1 cellular context compared by ENCODE assay signal in the genomic region with DNA sequence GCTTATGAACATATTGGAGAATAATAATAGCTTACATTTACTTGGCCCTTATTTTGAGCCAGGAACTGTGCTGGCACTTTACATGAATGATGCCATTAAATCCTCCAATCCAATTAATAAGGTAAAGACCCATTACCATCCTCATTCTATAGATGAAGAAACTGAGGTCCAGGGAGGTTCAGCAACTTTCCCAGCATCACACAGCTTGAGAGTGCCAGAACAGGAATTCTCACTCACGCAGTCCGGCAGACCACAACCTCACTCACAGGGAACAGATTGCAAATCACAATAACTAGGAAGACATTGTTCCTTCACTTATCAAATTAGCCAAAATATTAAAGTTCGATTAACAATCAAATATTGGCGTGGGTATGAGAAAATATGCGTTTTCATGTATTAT.
TF ChIP-seq lines count a peak whose summit lies in the region.

No MANE protein-coding gene starts in this region.

TF ChIP-seq in IMR-90, 13 proteins besides CTCF, POLR2A, EP300 and RAD21:
- no peak for TF ChIP-seq CHD1 (IDR thresholded peaks at IDR 0.05; ENCODE audit: low read depth, low read length)
- no peak for TF ChIP-seq MAZ (IDR thresholded peaks at IDR 0.05; ENCODE audit: borderline replicate concordance, low read depth, low read length)
- TF ChIP-seq MXI1 (IDR thresholded peaks at IDR 0.05; ENCODE audit: borderline replicate concordance, low read depth, low read length), result no peak
- no peak for TF ChIP-seq SMC3 (IDR thresholded peaks at IDR 0.05; ENCODE audit: low read depth, low read length)
- TF ChIP-seq FOS (IDR thresholded peaks at IDR 0.05; ENCODE audit: low read depth, low read length), result no peak
- no peak for TF ChIP-seq NFE2L2 (IDR thresholded peaks at IDR 0.05; ENCODE audit: low read depth, low read length)
- TF ChIP-seq, protein P1, sequence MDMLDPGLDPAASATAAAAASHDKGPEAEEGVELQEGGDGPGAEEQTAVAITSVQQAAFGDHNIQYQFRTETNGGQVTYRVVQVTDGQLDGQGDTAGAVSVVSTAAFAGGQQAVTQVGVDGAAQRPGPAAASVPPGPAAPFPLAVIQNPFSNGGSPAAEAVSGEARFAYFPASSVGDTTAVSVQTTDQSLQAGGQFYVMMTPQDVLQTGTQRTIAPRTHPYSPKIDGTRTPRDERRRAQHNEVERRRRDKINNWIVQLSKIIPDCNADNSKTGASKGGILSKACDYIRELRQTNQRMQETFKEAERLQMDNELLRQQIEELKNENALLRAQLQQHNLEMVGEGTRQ (IDR thresholded peaks at IDR 0.05; ENCODE audit: low read depth, low read length), result no peak
- no peak for TF ChIP-seq RCOR1 (IDR thresholded peaks at IDR 0.05; ENCODE audit: insufficient replicate concordance, low read length)
- no peak for TF ChIP-seq MAFK (IDR thresholded peaks at IDR 0.05; ENCODE audit: low read depth, low read length)
- TF ChIP-seq RFX5 (IDR thresholded peaks at IDR 0.05; ENCODE audit: low read depth, low read length), result no peak
- no peak for TF ChIP-seq BHLHE40 (IDR thresholded peaks at IDR 0.05; ENCODE audit: low read depth, low read length)
- no peak for TF ChIP-seq CEBPB (IDR thresholded peaks at IDR 0.05; ENCODE audit: low read depth, low read length)
- TF ChIP-seq, protein P2, sequence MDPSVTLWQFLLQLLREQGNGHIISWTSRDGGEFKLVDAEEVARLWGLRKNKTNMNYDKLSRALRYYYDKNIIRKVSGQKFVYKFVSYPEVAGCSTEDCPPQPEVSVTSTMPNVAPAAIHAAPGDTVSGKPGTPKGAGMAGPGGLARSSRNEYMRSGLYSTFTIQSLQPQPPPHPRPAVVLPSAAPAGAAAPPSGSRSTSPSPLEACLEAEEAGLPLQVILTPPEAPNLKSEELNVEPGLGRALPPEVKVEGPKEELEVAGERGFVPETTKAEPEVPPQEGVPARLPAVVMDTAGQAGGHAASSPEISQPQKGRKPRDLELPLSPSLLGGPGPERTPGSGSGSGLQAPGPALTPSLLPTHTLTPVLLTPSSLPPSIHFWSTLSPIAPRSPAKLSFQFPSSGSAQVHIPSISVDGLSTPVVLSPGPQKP (IDR thresholded peaks at IDR 0.05; ENCODE audit: borderline replicate concordance, low read depth, low read length), result no peak
